Comparison of ENCODE assay signal across 9 cellular contexts in genomic region chr5:38660194-38660668, GRCh38.
DNase-seq lines count a peak whose midpoint lies in the region; ATAC-seq and TF ChIP-seq lines count a peak whose summit lies in the region.
"Had no signal": no experiment of that assay in that cellular context is flagged by ENCODE, and none has a peak within 500 bp of the region (broad histone marks: within the 10 kb centered on the region; RNA-seq: fewer than 3 reads in every experiment).

No MANE protein-coding gene starts in this region.

- peak overlapping the region; percentile 27 for H3K4me3 ChIP-seq in HAP-1

- peaks cover 37% of the 10 kb centered on the region for H3K4me1 Mint-ChIP-seq in nephron progenitor cell

- in situ Hi-C loops in HAP-1 (cut with MboI; ENCODE audit: low sequenced_read_pairs): no loop called here

- H3K36me3 ChIP-seq in HAP-1 (replicated peaks): no peaks in the 10 kb centered on the region

- ATAC-seq in GM19397 (IDR thresholded peaks at IDR 0.05; ENCODE audit: unreplicated experiment) (no peak), HG02623 (IDR thresholded peaks at IDR 0.05; ENCODE audit: unreplicated experiment) (no peak), HG03159 (IDR thresholded peaks at IDR 0.05; ENCODE audit: unreplicated experiment) (no peak)

- H3K4me1 ChIP-seq in HAP-1: no peaks in the 10 kb centered on the region

- no peaks in the 10 kb centered on the region for H3K27me3 ChIP-seq in HAP-1 (ENCODE audit: low read depth)

- H3K27me3 Mint-ChIP-seq in nephron progenitor cell (ENCODE audit: low read depth, poor library complexity): no peaks in the 10 kb centered on the region

- TF ChIP-seq CTCF in nephron progenitor cell (IDR thresholded peaks at IDR 0.05): no peak

- no peaks in the 10 kb centered on the region for H3K36me3 Mint-ChIP-seq in nephron progenitor cell (ENCODE audit: low read depth)

- peak overlapping the region; percentile 29 for H3K27ac ChIP-seq in caudate nucleus (ENCODE audit: low read depth, low read length)
- H3K27ac ChIP-seq: parathyroid adenoma had no signal

- no peaks in the 10 kb centered on the region for H3K9me3 ChIP-seq in HAP-1

- H3K9me3 Mint-ChIP-seq in nephron progenitor cell: no peaks in the 10 kb centered on the region

- peak; percentile 61 to 76 for DNase-seq in HAP-1 (ENCODE audit: low spot score in 2 of 2)
- DNase-seq in NCI-H2196 (lab: John Stamatoyannopoulos, UW; ENCODE audit: unreplicated experiment): peak; percentile 99
- peak in 9 of 61 donors; percentile 12 to 53 (median 21) for DNase-seq in caudate nucleus (lab: John Stamatoyannopoulos, UW)
- DNase-seq in nephron progenitor cell: peak; percentile 48
- DNase-seq in stimulated activated naive CD4-positive, alpha-beta T cell treated with Interleukin-2 at 50 U/mL for 16 hours (lab: John Stamatoyannopoulos, UW): no peak

- peak overlapping the region; percentile 26 for H3K27ac Mint-ChIP-seq in nephron progenitor cell

- H3K4me3 Mint-ChIP-seq in nephron progenitor cell: no peak overlapping the region
